ENCODE assay signal across 18 cellular contexts in the genomic region with DNA sequence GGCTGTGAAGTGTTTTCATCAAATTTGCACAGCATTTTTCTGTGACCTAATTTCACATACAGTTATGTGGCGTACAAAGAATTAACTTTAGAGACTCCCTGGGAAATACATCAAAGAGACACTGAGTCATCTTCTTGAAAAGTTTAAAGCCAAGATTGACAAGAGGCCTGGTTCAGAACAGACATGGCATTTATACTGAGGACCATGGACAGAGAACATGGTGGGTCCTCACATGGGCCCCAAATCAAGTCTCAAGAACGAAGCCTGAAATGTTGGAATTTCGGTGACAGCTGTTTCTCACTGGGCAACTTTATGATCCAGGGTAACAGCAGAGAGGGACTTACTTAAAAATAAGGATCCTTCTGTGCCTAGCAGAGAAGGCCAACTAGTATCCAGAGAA.
DNase-seq lines count a peak whose midpoint lies in the region; ATAC-seq, FAIRE-seq and TF ChIP-seq lines count a peak whose summit lies in the region.
"Had no signal": no experiment of that assay in that cellular context is flagged by ENCODE, and none has a peak within 500 bp of the region (broad histone marks: within the 10 kb centered on the region; RNA-seq: fewer than 3 reads in every experiment).

No MANE protein-coding gene starts in this region.

- ATAC-seq in RWPE2 (ENCODE audit: low read depth): 0 out of 3 replicates have a peak, but pooled peaks have one; percentile 23
- ATAC-seq in HG02610 (IDR thresholded peaks at IDR 0.05; ENCODE audit: unreplicated experiment): no peak
- ATAC-seq: lower lobe of right lung had no signal

- no peaks in the 10 kb centered on the region for H3K9me3 ChIP-seq in RWPE2 (ENCODE audit: severe bottlenecking)
- H3K9me3 ChIP-seq: lower lobe of right lung, thoracic aorta had no signal

- TF ChIP-seq CTCF in RWPE2 (IDR thresholded peaks at IDR 0.05; ENCODE audit: poor library complexity, severe bottlenecking) (no peak), coronary artery (IDR thresholded peaks at IDR 0.05) (no peak)

- FAIRE-seq in GM12891 (lab: Jason Lieb, UNC): no peak

- H3K27ac ChIP-seq in RWPE2 (ENCODE audit: poor library complexity, severe bottlenecking): peak overlapping the region; percentile 94
- H3K27ac ChIP-seq in coronary artery: no peak overlapping the region
- H3K27ac ChIP-seq: lower lobe of right lung, neural progenitor cell, SK-N-MC, thoracic aorta had no signal

- no peak for TF ChIP-seq POLR2A in GM12891 (IDR thresholded peaks at IDR 0.05; ENCODE audit: low read depth, low read length)

- H3K36me3 ChIP-seq in RWPE2 (ENCODE audit: low read depth): no peaks in the 10 kb centered on the region
- H3K36me3 ChIP-seq: lower lobe of right lung, neural progenitor cell, thoracic aorta had no signal

- peaks cover 39% of the 10 kb centered on the region for H3K4me1 ChIP-seq in RWPE2 (ENCODE audit: insufficient read depth, poor library complexity, severe bottlenecking)
- H3K4me1 ChIP-seq: neural progenitor cell had no signal

- H3K27me3 ChIP-seq in RWPE2 (ENCODE audit: insufficient read depth, poor library complexity, severe bottlenecking): no peaks in the 10 kb centered on the region
- H3K27me3 ChIP-seq: neural progenitor cell had no signal

- DNase-seq in HCEC 1CT (peak; percentile 38), RWPE2 (ENCODE audit: low spot score) (no peak), fibroblast of gingiva (ENCODE audit: low read depth) (peak; percentile 9), renal cortical epithelial cell (ENCODE audit: low read depth) (peak; percentile 64), NCI-H2029 treated with DMSO at 0.1 percent for 48 hours (lab: John Stamatoyannopoulos, UW) (no peak), GM12891 (ENCODE audit: insufficient read length, low spot score) (no peak), coronary artery (ENCODE audit: low spot score) (no peak)
- DNase-seq: activated CD8-positive, alpha-beta memory T cell treated with anti-CD3 and anti-CD28 coated beads, Interleukin-2, amount 50 U/mL, for 4 hours; activated naive CD4-positive, alpha-beta T cell treated with anti-CD3 and anti-CD28 coated beads, Interleukin-2, amount 10 ng/mL, durations not matched to agents 7 days and 5 days; CD4-positive, alpha-beta memory T cell; glutamatergic neuron; KBM-7; lower lobe of right lung; NK-92 treated with Interleukin-12 subunit alpha and Interleukin-12 subunit beta, amount 100 ng/mL, for 24 hours had no signal

- H3K4me3 ChIP-seq in RWPE2 (ENCODE audit: severe bottlenecking) (no peak overlapping the region), coronary artery (no peak overlapping the region)
- H3K4me3 ChIP-seq: lower lobe of right lung, neural progenitor cell, SK-N-MC, thoracic aorta had no signal

TF ChIP-seq in GM12891, 5 proteins besides CTCF, POLR2A, EP300 and RAD21:
- no peak for TF ChIP-seq POLR2AphosphoS5 (IDR thresholded peaks at IDR 0.05; ENCODE audit: low read depth, low read length)
- TF ChIP-seq PAX5 (IDR thresholded peaks at IDR 0.05; ENCODE audit: insufficient read depth, low read length, severe bottlenecking): no peak
- no peak for TF ChIP-seq TAF1 (IDR thresholded peaks at IDR 0.05; ENCODE audit: low read depth, low read length)
- TF ChIP-seq POU2F2 (IDR thresholded peaks at IDR 0.05; ENCODE audit: low read depth, low read length): no peak
- TF ChIP-seq SPI1 (IDR thresholded peaks at IDR 0.05; ENCODE audit: low read depth, low read length): no peak

Comparison
In these comparisons a context has a peak if more than half of its experiments do, and no peak if none do; other contexts are left out.
1. DNase-seq: peak in HCEC 1CT (single experiment), fibroblast of gingiva (single experiment) and renal cortical epithelial cell (single experiment); none in RWPE2 (single experiment), NCI-H2029 treated with DMSO at 0.1 percent for 48 hours (single experiment), GM12891 (single experiment) and coronary artery (single experiment).